ENCODE assay signal across 8 cellular contexts in genomic region chr5:149345147-149345891, GRCh38. TPM values are rescaled to one million over a fixed set of nuclear protein-coding genes. Genes with fewer than 3 reads are reported as not detected.
DNase-seq lines count a peak whose midpoint lies in the region; TF ChIP-seq lines count a peak whose summit lies in the region.

TSS of gene GRPEL2 (plus strand) at chr5:149345499. CDS start at chr5:149345540, 41 bp downstream.

- H3K27me3 ChIP-seq in neural cell (ENCODE audit: insufficient read depth, low read depth, low read length) = no peaks in the 10 kb centered on the region
- H3K27me3 ChIP-seq in stomach = no peaks in the 10 kb centered on the region

- DNase-seq in EL (peak; percentile 98), H4 (ENCODE audit: low spot score) (peak; percentile 96), LoVo (ENCODE audit: low spot score) (peak; percentile 99), SHP77 (lab: John Stamatoyannopoulos, UW) (peak; percentile 96 to 98), fibroblast of the conjunctiva (ENCODE audit: low read depth) (peak; percentile 96), stomach (peak; percentile 94)
- DNase-seq in activated effector memory CD4-positive, alpha-beta T cell treated with Interleukin-2 at 50 U/mL for 16 hours = peak; percentile 82

- no peaks in the 10 kb centered on the region for H3K36me3 ChIP-seq in neural cell (ENCODE audit: insufficient read depth, low read length)
- peaks cover 16 to 32% (median 28%) of the 10 kb centered on the region in 4 donors for H3K36me3 ChIP-seq in stomach

- H3K4me3 ChIP-seq in neural cell (ENCODE audit: low read length) (peak within 1 kb of the TSS; percentile 80), stomach (peak within 1 kb of the TSS; percentile 64 to 94 (median 80))

- intact Hi-C loops in stomach (cut with DNase I; ENCODE audit: low total_unique reads) = no loop called here

- 0 to 1% (median 1%) methylated on average over 52 to 54 of the region's 54 CpGs for WGBS in stomach, 5 donors

- peak within 1 kb of the TSS; percentile 86 for H3K27ac ChIP-seq in neural cell (ENCODE audit: low read length)
- H3K27ac ChIP-seq in stomach = peak within 1 kb of the TSS; percentile 70 to 83 (median 78)

- no peak for TF ChIP-seq POLR2A in stomach (IDR thresholded peaks at IDR 0.05)

- peak; percentile 42 for TF ChIP-seq EP300 in neural cell (conservative IDR thresholded peaks at IDR 0.05; ENCODE audit: poor library complexity, severe bottlenecking)
- no peak for TF ChIP-seq EP300 in stomach (IDR thresholded peaks at IDR 0.05)

- no peaks in the 10 kb centered on the region for H3K9me2 ChIP-seq in neural cell (ENCODE audit: insufficient read depth, low read length)

- peaks cover 16 to 42% (median 23%) of the 10 kb centered on the region in 4 donors for H3K4me1 ChIP-seq in stomach

- H3K9ac ChIP-seq in neural cell (ENCODE audit: low read length) = peak within 1 kb of the TSS; percentile 71

- H2AFZ ChIP-seq in neural cell (ENCODE audit: low read depth, low read length) = peak within 1 kb of the TSS; percentile 86

- H3K9me3 ChIP-seq in neural cell (ENCODE audit: low read length) (no peaks in the 10 kb centered on the region), stomach (no peaks in the 10 kb centered on the region)

- no peaks in the 10 kb centered on the region for H3F3A ChIP-seq in neural cell (ENCODE audit: insufficient read depth, low read length, poor library complexity, severe bottlenecking)

- H3K79me2 ChIP-seq in neural cell (replicated peaks; ENCODE audit: insufficient read depth, low read length) = peaks cover 10% of the 10 kb centered on the region

- no peak for TF ChIP-seq RAD21 in neural cell (conservative IDR thresholded peaks at IDR 0.05)

- H3K4me2 ChIP-seq in neural cell (ENCODE audit: low read length) = peak within 1 kb of the TSS; percentile 71

- H4K20me1 ChIP-seq in neural cell (ENCODE audit: insufficient read depth) = no peaks in the 10 kb centered on the region

- no peak for TF ChIP-seq CTCF in neural cell (IDR thresholded peaks at IDR 0.05; ENCODE audit: poor library complexity, severe bottlenecking)
- TF ChIP-seq CTCF in stomach (IDR thresholded peaks at IDR 0.05) = no peak

TF ChIP-seq in neural cell, 6 proteins besides CTCF, POLR2A, EP300 and RAD21:
- TF ChIP-seq EZH2 (IDR thresholded peaks at IDR 0.05; ENCODE audit: borderline replicate concordance, insufficient read depth, low read length, poor library complexity, severe bottlenecking) (no peak), TAF1 (IDR thresholded peaks at IDR 0.05; ENCODE audit: low read depth) (peak; percentile 71), MXI1 (conservative IDR thresholded peaks at IDR 0.05; ENCODE audit: poor library complexity, severe bottlenecking) (peak; percentile 92), POLR2AphosphoS5 (IDR thresholded peaks at IDR 0.05) (peak; percentile 90), SMC3 (conservative IDR thresholded peaks at IDR 0.05; ENCODE audit: poor library complexity) (no peak), REST (IDR thresholded peaks at IDR 0.05; ENCODE audit: borderline replicate concordance) (peak; percentile 45)
TF ChIP-seq in neural cell: peak in this region for 4.

RNA-seq across cellular contexts. Expression of gene GRPEL2, which starts in this region (rescaled TPM):
- total RNA-seq in H4 (2014; rRNA removed; shearing (Covaris generic)) = 17.9 and 19.9 TPM in 2 replicates
- 13.0 and 19.3 TPM in 2 replicates for polyA plus RNA-seq in neural cell
- 29.2 and 33.9 TPM in 2 replicates for polyA minus RNA-seq in neural cell
- total RNA-seq in stomach = 10 to 100 TPM in 3 of 5 donors, 1 to 10 TPM in 2; 1.4 to 19.1 (median 13.8) TPM
- polyA plus RNA-seq in stomach = 1 to 10 TPM; 4.7 to 5.3 (median 5.2) TPM

Comparison
In these comparisons a context has a peak if more than half of its experiments do, and no peak if none do; other contexts are left out.
1. Peak in every context shown above with its lines: DNase-seq, H3K4me3 ChIP-seq and H3K27ac ChIP-seq.